In genomic region chr1:162305969-162306368, GRCh38 we compare ENCODE assay signal across 18 cellular contexts.
DNase-seq lines count a peak whose midpoint lies in the region; ATAC-seq and TF ChIP-seq lines count a peak whose summit lies in the region.
"Had no signal": no experiment of that assay in that cellular context is flagged by ENCODE, and none has a peak within 500 bp of the region (broad histone marks: within the 10 kb centered on the region; RNA-seq: fewer than 3 reads in every experiment).

No MANE protein-coding gene starts in this region.

- ATAC-seq in GM19468 (IDR thresholded peaks at IDR 0.05; ENCODE audit: extremely low read depth, unreplicated experiment), result peak; percentile 44
- ATAC-seq in esophagus mucosa, result peak; percentile 42
- no peak for ATAC-seq in naive thymus-derived CD4-positive, alpha-beta T cell
- ATAC-seq: activated CD8-positive, alpha-beta T cell treated with anti-CD3 and anti-CD28 coated beads for 36 hours had no signal

- H3K27me3 Mint-ChIP-seq in nephron (ENCODE audit: low read depth), result no peaks in the 10 kb centered on the region
- H3K27me3 Mint-ChIP-seq in naive thymus-derived CD4-positive, alpha-beta T cell, result peaks cover 8 to 31% (median 22%) of the 10 kb centered on the region in 5 donors

- no peak for TF ChIP-seq CTCF in nephron (IDR thresholded peaks at IDR 0.05; ENCODE audit: unreplicated experiment in 3 of 3)
- TF ChIP-seq CTCF in ascending aorta (IDR thresholded peaks at IDR 0.05), result no peak

- peaks cover 0 to 9% (median 0%) of the 10 kb centered on the region in 3 experiments for H3K9me3 ChIP-seq in naive thymus-derived CD4-positive, alpha-beta T cell (ENCODE audit: control insufficient read depth in 2 of 3, low read length in 3 of 3)
- peaks cover 0 to 14% of the 10 kb centered on the region in 2 donors for H3K9me3 ChIP-seq in ascending aorta
- H3K9me3 ChIP-seq: SJCRH30 had no signal

- intact Hi-C loops in naive thymus-derived CD4-positive, alpha-beta T cell (cut with micrococcal nuclease), result no loop called here
- intact Hi-C loops in ascending aorta (cut with DNase I), result no loop called here

- no peaks in the 10 kb centered on the region for H3K4me1 ChIP-seq in naive thymus-derived CD4-positive, alpha-beta T cell (ENCODE audit: control insufficient read depth in 2 of 2, insufficient read depth in 2 of 2, low read length in 2 of 2)
- no peaks in the 10 kb centered on the region for H3K4me1 ChIP-seq in ascending aorta
- H3K4me1 ChIP-seq: SJCRH30 had no signal

- no peaks in the 10 kb centered on the region for H3K27me3 ChIP-seq in naive thymus-derived CD4-positive, alpha-beta T cell (ENCODE audit: control insufficient read depth in 2 of 2, insufficient read depth in 2 of 2, low read length in 2 of 2)
- no peaks in the 10 kb centered on the region for H3K27me3 ChIP-seq in ascending aorta
- H3K27me3 ChIP-seq: SJCRH30 had no signal

- no peak overlapping the region for H3K4me3 ChIP-seq in naive thymus-derived CD4-positive, alpha-beta T cell (ENCODE audit: low read length)
- H3K4me3 ChIP-seq in ascending aorta, result no peak overlapping the region
- H3K4me3 ChIP-seq: lung, SJCRH30, skin epidermis had no signal

- peak overlapping the region in 2 of 3 experiments; percentile 52 to 87 for H3K27ac Mint-ChIP-seq in nephron
- H3K27ac Mint-ChIP-seq in naive thymus-derived CD4-positive, alpha-beta T cell, result no peak overlapping the region
- H3K27ac Mint-ChIP-seq: activated CD8-positive, alpha-beta T cell treated with anti-CD3 and anti-CD28 coated beads for 36 hours had no signal

- H3K4me1 Mint-ChIP-seq in nephron, result no peaks in the 10 kb centered on the region
- H3K4me1 Mint-ChIP-seq in naive thymus-derived CD4-positive, alpha-beta T cell, result peaks cover 0 to 3% (median 0%) of the 10 kb centered on the region in 7 donors

- CTCF ChIA-PET in naive thymus-derived CD4-positive, alpha-beta T cell (lab: Charles Lee), result no interaction called here

- POLR2A ChIA-PET in naive thymus-derived CD4-positive, alpha-beta T cell (lab: Charles Lee), result no interaction called here

- H3K27ac ChIP-seq in naive thymus-derived CD4-positive, alpha-beta T cell (ENCODE audit: low read depth, low read length), result no peak overlapping the region
- no peak overlapping the region for H3K27ac ChIP-seq in ascending aorta
- H3K27ac ChIP-seq: C4-2B, SJCRH30, skin epidermis had no signal

- no peaks in the 10 kb centered on the region for H3K36me3 Mint-ChIP-seq in nephron (ENCODE audit: low read depth)
- peaks cover 0 to 10% (median 0%) of the 10 kb centered on the region in 5 donors for H3K36me3 Mint-ChIP-seq in naive thymus-derived CD4-positive, alpha-beta T cell

- DNase-seq in M059J (ENCODE audit: low read depth), result peak; percentile 53
- no peak for DNase-seq in naive thymus-derived CD4-positive, alpha-beta T cell
- DNase-seq in ascending aorta (ENCODE audit: low spot score in 2 of 2), result no peak
- no peak for DNase-seq in stimulated activated CD4-positive, alpha-beta T cell treated with anti-CD3 and anti-CD28 coated beads, Interleukin-15, amount 100 ng/mL, for 24 hours
- no peak for DNase-seq in NCI-H526 treated with DMSO at 0.1 percent for 48 hours (lab: John Stamatoyannopoulos, UW)
- DNase-seq: activated CD8-positive, alpha-beta T cell treated with anti-CD3 and anti-CD28 coated beads for 36 hours; activated gamma-delta T cell; hypothalamus; Kasumi-1; NCI-H2081 treated with DMSO at 0.1 percent for 48 hours; substantia nigra had no signal

- H3K4me3 Mint-ChIP-seq in nephron, result no peak overlapping the region
- no peak overlapping the region for H3K4me3 Mint-ChIP-seq in naive thymus-derived CD4-positive, alpha-beta T cell
- H3K4me3 Mint-ChIP-seq: activated CD8-positive, alpha-beta T cell treated with anti-CD3 and anti-CD28 coated beads for 36 hours had no signal

- peaks cover 4% of the 10 kb centered on the region for H3K9me3 Mint-ChIP-seq in nephron
- H3K9me3 Mint-ChIP-seq in naive thymus-derived CD4-positive, alpha-beta T cell, result peaks cover 0 to 41% (median 17%) of the 10 kb centered on the region in 11 donors

- H3K36me3 ChIP-seq in naive thymus-derived CD4-positive, alpha-beta T cell (ENCODE audit: control insufficient read depth in 2 of 3, insufficient read depth in 3 of 3, low read length in 3 of 3), result no peaks in the 10 kb centered on the region
- no peaks in the 10 kb centered on the region for H3K36me3 ChIP-seq in ascending aorta
- H3K36me3 ChIP-seq: SJCRH30 had no signal

Comparison
In these comparisons a context has a peak if more than half of its experiments do, and no peak if none do; other contexts are left out.
1. H3K27ac Mint-ChIP-seq: peak in nephron (2 of 3); none in naive thymus-derived CD4-positive, alpha-beta T cell (0 of 9).